Comparison of ENCODE assay signal across 8 cellular contexts in genomic region chr9:71909887-71910601, GRCh38. TPM values are rescaled to one million over a fixed set of nuclear protein-coding genes. Genes with fewer than 3 reads are reported as not detected.
DNase-seq lines count a peak whose midpoint lies in the region; ATAC-seq and TF ChIP-seq lines count a peak whose summit lies in the region.

No MANE protein-coding gene starts in this region.

- no peaks in the 10 kb centered on the region for H3K9me3 Mint-ChIP-seq in activated CD8-positive, alpha-beta T cell treated with anti-CD3 and anti-CD28 coated beads for 36 hours
- H3K9me3 Mint-ChIP-seq in endothelial cell (ENCODE audit: unreplicated experiment) = no peaks in the 10 kb centered on the region

- POLR2A ChIA-PET in activated CD8-positive, alpha-beta T cell treated with anti-CD3 and anti-CD28 coated beads for 36 hours (lab: Charles Lee) = interaction anchor here (0.9 to 2.2 kb wide), 5 partner anchors 9 to 143 kb away, joined by 3 to 7 read pairs (median 6); no protein-coding TSS in a partner anchor

- peak overlapping the region; percentile 89 for H3K27ac Mint-ChIP-seq in activated CD8-positive, alpha-beta T cell treated with anti-CD3 and anti-CD28 coated beads for 36 hours
- peak overlapping the region; percentile 92 for H3K27ac Mint-ChIP-seq in endothelial cell (ENCODE audit: unreplicated experiment)

- no peak for TF ChIP-seq CTCF in activated CD8-positive, alpha-beta T cell treated with anti-CD3 and anti-CD28 coated beads for 36 hours (IDR thresholded peaks at IDR 0.05)
- TF ChIP-seq CTCF in endothelial cell (IDR thresholded peaks at IDR 0.05; ENCODE audit: unreplicated experiment) = no peak

- H3K27me3 Mint-ChIP-seq in activated CD8-positive, alpha-beta T cell treated with anti-CD3 and anti-CD28 coated beads for 36 hours = no peaks in the 10 kb centered on the region
- peaks cover 11% of the 10 kb centered on the region for H3K27me3 Mint-ChIP-seq in endothelial cell (ENCODE audit: unreplicated experiment)

- H3K4me1 Mint-ChIP-seq in activated CD8-positive, alpha-beta T cell treated with anti-CD3 and anti-CD28 coated beads for 36 hours (ENCODE audit: low read depth) = peaks cover 55% of the 10 kb centered on the region
- peaks cover 44% of the 10 kb centered on the region for H3K4me1 Mint-ChIP-seq in endothelial cell (ENCODE audit: unreplicated experiment)

- intact Hi-C loops in activated CD8-positive, alpha-beta T cell treated with anti-CD3 and anti-CD28 coated beads for 36 hours (cut with micrococcal nuclease) = loop anchor here (5.0 kb wide), 2 partner anchors 48 to 93 kb away; no protein-coding TSS in a partner anchor

- peak; percentile 14 for DNase-seq in DMS 273 treated with DMSO at 0.1 percent for 48 hours (lab: John Stamatoyannopoulos, UW)
- peak; percentile 26 for DNase-seq in NCI-H128 (lab: John Stamatoyannopoulos, UW; ENCODE audit: unreplicated experiment)
- DNase-seq in activated CD8-positive, alpha-beta T cell treated with anti-CD3 and anti-CD28 coated beads for 36 hours = peak; percentile 51
- peak; percentile 71 for DNase-seq in endothelial cell (ENCODE audit: low spot score)
- DNase-seq in medulla oblongata (ENCODE audit: extremely low spot score) = peak; percentile 69
- DNase-seq in stimulated activated CD8-positive, alpha-beta memory T cell treated with anti-CD3 and anti-CD28 coated beads, Interleukin-4, amount 100 ng/mL, for 48 hours = peak; percentile 62

- peak; percentile 4 for ATAC-seq in GM21786 (IDR thresholded peaks at IDR 0.05; ENCODE audit: unreplicated experiment)
- no peak for ATAC-seq in activated CD8-positive, alpha-beta T cell treated with anti-CD3 and anti-CD28 coated beads for 36 hours
- no peak for ATAC-seq in HG02973 (IDR thresholded peaks at IDR 0.05; ENCODE audit: unreplicated experiment)

- CTCF ChIA-PET in activated CD8-positive, alpha-beta T cell treated with anti-CD3 and anti-CD28 coated beads for 36 hours (lab: Charles Lee) = interaction anchor here (1.9 kb wide), 2 partner anchors 103 to 115 kb away, joined by 5 to 6 read pairs; no protein-coding TSS in a partner anchor

- H3K4me3 Mint-ChIP-seq in activated CD8-positive, alpha-beta T cell treated with anti-CD3 and anti-CD28 coated beads for 36 hours = peak overlapping the region; percentile 100
- H3K4me3 Mint-ChIP-seq in endothelial cell (ENCODE audit: unreplicated experiment) = peak overlapping the region; percentile 99

- H3K36me3 Mint-ChIP-seq in activated CD8-positive, alpha-beta T cell treated with anti-CD3 and anti-CD28 coated beads for 36 hours (ENCODE audit: low read depth) = peaks cover 7% of the 10 kb centered on the region
- H3K36me3 Mint-ChIP-seq in endothelial cell (ENCODE audit: low read depth, unreplicated experiment) = peaks cover 6% of the 10 kb centered on the region

RNA-seq across cellular contexts. Expression of gene ABHD17B, which starts 0.9 kb away (rescaled TPM):
- total RNA-seq in activated CD8-positive, alpha-beta T cell treated with anti-CD3 and anti-CD28 coated beads for 36 hours = 10 to 100 TPM; 15.5 to 16.5 TPM
- 32.6 TPM for total RNA-seq in endothelial cell (ENCODE audit: unreplicated experiment)

RNA-seq across cellular contexts. Expression of gene C9orf85, which starts 1.4 kb away (rescaled TPM):
- 1 to 10 TPM; 7.6 to 8.9 TPM for total RNA-seq in activated CD8-positive, alpha-beta T cell treated with anti-CD3 and anti-CD28 coated beads for 36 hours
- 12.2 TPM for total RNA-seq in endothelial cell (ENCODE audit: unreplicated experiment)

Comparison
In these comparisons a context has a peak if more than half of its experiments do, and no peak if none do; other contexts are left out.
1. DNase-seq: peak in every context shown above with its lines; median percentile 71 in endothelial cell; 69 in medulla oblongata; 62 in stimulated activated CD8-positive, alpha-beta memory T cell treated with anti-CD3 and anti-CD28 coated beads, Interleukin-4, amount 100 ng/mL, for 48 hours; 51 in activated CD8-positive, alpha-beta T cell treated with anti-CD3 and anti-CD28 coated beads for 36 hours; 26 in NCI-H128; 14 in DMS 273 treated with DMSO at 0.1 percent for 48 hours.